9 cellular contexts compared by ENCODE assay signal in genomic region chr15:82572311-82572710, GRCh38. TPM values are rescaled to one million over a fixed set of nuclear protein-coding genes. Genes with fewer than 3 reads are reported as not detected.
DNase-seq lines count a peak whose midpoint lies in the region; ATAC-seq and TF ChIP-seq lines count a peak whose summit lies in the region.
"Had no signal": no experiment of that assay in that cellular context is flagged by ENCODE, and none has a peak within 500 bp of the region (broad histone marks: within the 10 kb centered on the region; RNA-seq: fewer than 3 reads in every experiment).

No MANE protein-coding gene starts in this region.

- H3K4me2 ChIP-seq in Karpas-422 (ENCODE audit: low read depth, low read length, poor library complexity, severe bottlenecking) = no peak overlapping the region

- no peak for TF ChIP-seq EP300 in tibial nerve (IDR thresholded peaks at IDR 0.05)

- ATAC-seq in body of pancreas (peak; percentile 22), GM19455 (IDR thresholded peaks at IDR 0.05; ENCODE audit: unreplicated experiment) (no peak)

- WGBS in body of pancreas, 2 donors = 55 to 65% methylated on average over 4 to 5 of the region's 5 CpGs
- 75 to 80% methylated on average over 4 to 5 of the region's 5 CpGs for WGBS in tibial nerve, 2 donors

- no peaks in the 10 kb centered on the region for H3K9me3 ChIP-seq in body of pancreas
- H3K9me3 ChIP-seq in muscle layer of colon (ENCODE audit: low read length) = no peaks in the 10 kb centered on the region
- H3K9me3 ChIP-seq in tibial nerve = no peaks in the 10 kb centered on the region
- H3K9me3 ChIP-seq in Karpas-422 (ENCODE audit: low read length) = no peaks in the 10 kb centered on the region

- H3K9ac ChIP-seq in muscle layer of colon (ENCODE audit: low read length) (peak overlapping the region; percentile 49), Karpas-422 (ENCODE audit: low read length) (no peak overlapping the region)

- H3K4me3 ChIP-seq in body of pancreas (no peak overlapping the region), muscle layer of colon (ENCODE audit: low read depth in 1 of 2, low read length in 2 of 2) (peak overlapping the region; percentile 39 to 58), tibial nerve (peak overlapping the region in 1 of 4 donors; percentile 50), Karpas-422 (ENCODE audit: low read length) (no peak overlapping the region)

- H4K20me1 ChIP-seq in Karpas-422 (ENCODE audit: insufficient read depth, low read depth, low read length) = no peaks in the 10 kb centered on the region

- no peak overlapping the region for H2AFZ ChIP-seq in Karpas-422 (ENCODE audit: low read length)

- intact Hi-C loops in body of pancreas (cut with DNase I) = no loop called here

- no peak for TF ChIP-seq CTCF in body of pancreas (IDR thresholded peaks at IDR 0.05)
- TF ChIP-seq CTCF in tibial nerve (IDR thresholded peaks at IDR 0.05) = no peak

- peak; percentile 5 for DNase-seq in NCI-H345 (lab: John Stamatoyannopoulos, UW)
- no peak for DNase-seq in NCI-H345 treated with DMSO at 0.1 percent for 48 hours (lab: John Stamatoyannopoulos, UW; ENCODE audit: unreplicated experiment)
- DNase-seq in body of pancreas = peak in 1 of 4 donors; percentile 19
- no peak for DNase-seq in tibial nerve (ENCODE audit: low spot score in 2 of 2)
- no peak for DNase-seq in Karpas-422
- no peak for DNase-seq in activated naive CD4-positive, alpha-beta T cell treated with Interleukin-2 at 50 U/mL for 16 hours
- DNase-seq: NCI-H748 treated with DMSO at 0.1 percent for 48 hours had no signal

- H3K9me2 ChIP-seq in Karpas-422 (replicated peaks; ENCODE audit: insufficient read depth, low read length) = no peaks in the 10 kb centered on the region

- H3K27me3 ChIP-seq in body of pancreas (no peaks in the 10 kb centered on the region), muscle layer of colon (ENCODE audit: control insufficient read depth in 1 of 2, insufficient read depth in 2 of 2, low read length in 2 of 2) (no peaks in the 10 kb centered on the region), tibial nerve (no peaks in the 10 kb centered on the region), Karpas-422 (ENCODE audit: low read length) (0 out of 2 replicates have a peak, but pooled peaks cover 4% of the 10 kb centered on the region)

- H3K79me2 ChIP-seq in Karpas-422 (ENCODE audit: low read length) = no peaks in the 10 kb centered on the region

- H3K27ac ChIP-seq in body of pancreas (no peak overlapping the region), muscle layer of colon (ENCODE audit: low read depth, low read length) (peak overlapping the region; percentile 66), tibial nerve (peak overlapping the region in 3 of 4 donors; percentile 41 to 85 (median 84)), Karpas-422 (ENCODE audit: low read length) (no peak overlapping the region)

- H3K36me3 ChIP-seq in body of pancreas (replicated peaks in 1 of 2; ENCODE audit: insufficient read depth in 1 of 2, low read depth in 2 of 2) (no peaks in the 10 kb centered on the region), muscle layer of colon (ENCODE audit: insufficient read depth, low read length) (peaks cover 4% of the 10 kb centered on the region), tibial nerve (peaks cover 0 to 10% (median 0%) of the 10 kb centered on the region in 3 donors), Karpas-422 (ENCODE audit: insufficient read depth, low read length) (no peaks in the 10 kb centered on the region)

- TF ChIP-seq POLR2A in body of pancreas (IDR thresholded peaks at IDR 0.05) = no peak
- TF ChIP-seq POLR2A in tibial nerve (IDR thresholded peaks at IDR 0.05) = no peak

- H3K4me1 ChIP-seq in body of pancreas = peaks cover 13% of the 10 kb centered on the region
- peaks cover 21% of the 10 kb centered on the region for H3K4me1 ChIP-seq in muscle layer of colon (ENCODE audit: insufficient read depth, low read length)
- peaks cover 0 to 23% (median 3%) of the 10 kb centered on the region in 4 donors for H3K4me1 ChIP-seq in tibial nerve
- no peaks in the 10 kb centered on the region for H3K4me1 ChIP-seq in Karpas-422 (ENCODE audit: low read length)

RNA-seq across cellular contexts. Expression of gene RPS17, which starts 32.1 kb away (rescaled TPM):
- total RNA-seq in body of pancreas = 1,000 to 10,000 TPM in 1 of 2 donors, 100 to 1,000 TPM in 1; 987 to 1,378 TPM
- total RNA-seq in tibial nerve = 1,000 to 10,000 TPM; 1,019 to 1,820 (median 1,439) TPM
- total RNA-seq in Karpas-422 (2014; rRNA removed; shearing (Covaris generic); ENCODE audit: low replicate concordance) = 5,063 and 5,133 TPM in 2 replicates

Comparison
In these comparisons a context has a peak if more than half of its experiments do, and no peak if none do; other contexts are left out.
1. H3K27ac ChIP-seq: peak in muscle layer of colon (single experiment) and tibial nerve (3 of 4); none in body of pancreas (0 of 4) and Karpas-422 (single experiment).
2. H3K4me3 ChIP-seq: peak in muscle layer of colon (2 of 2); none in body of pancreas (0 of 2) and Karpas-422 (single experiment).